ENCODE assay signal across 19 cellular contexts in genomic region chr19:29978139-29978538, GRCh38. TPM values are rescaled to one million over a fixed set of nuclear protein-coding genes. Genes with fewer than 3 reads are reported as not detected.
A peak's percentile ranks its signal among the peaks of the same experiment; 100 is the strongest.
DNase-seq lines count a peak whose midpoint lies in the region; ATAC-seq lines count a peak whose summit lies in the region.
"Had no signal": no experiment of that assay in that cellular context is flagged by ENCODE, and none has a peak within 500 bp of the region (broad histone marks: within the 10 kb centered on the region; RNA-seq: fewer than 3 reads in every experiment).

No MANE protein-coding gene starts in this region.

- H3K27me3 Mint-ChIP-seq in activated T-cell treated with anti-CD3 and anti-CD28 coated beads, Interleukin-2, amount 50 U/mL, for 24 hours: no peaks in the 10 kb centered on the region
- no peaks in the 10 kb centered on the region for H3K27me3 Mint-ChIP-seq in T-helper 17 cell
- H3K27me3 Mint-ChIP-seq in immature natural killer cell (ENCODE audit: low read depth in 3 of 3): peaks cover 0 to 3% (median 1%) of the 10 kb centered on the region in 3 donors
- H3K27me3 Mint-ChIP-seq: activated naive CD4-positive, alpha-beta T cell treated with anti-CD3 and anti-CD28 coated beads, Interleukin-2, amount 10 ng/mL, durations not matched to agents 7 days and 5 days; CD8-positive, alpha-beta memory T cell had no signal

- H3K27ac Mint-ChIP-seq in activated T-cell treated with anti-CD3 and anti-CD28 coated beads, Interleukin-2, amount 50 U/mL, for 24 hours: peak overlapping the region; percentile 64
- peak overlapping the region; percentile 16 for H3K27ac Mint-ChIP-seq in T-helper 17 cell
- H3K27ac Mint-ChIP-seq in immature natural killer cell: peak overlapping the region in 5 of 6 donors; percentile 2 to 51 (median 22)
- H3K27ac Mint-ChIP-seq: activated naive CD4-positive, alpha-beta T cell treated with anti-CD3 and anti-CD28 coated beads, Interleukin-2, amount 10 ng/mL, durations not matched to agents 7 days and 5 days had no signal

- peaks cover 27% of the 10 kb centered on the region for H3K36me3 Mint-ChIP-seq in activated T-cell treated with anti-CD3 and anti-CD28 coated beads, Interleukin-2, amount 50 U/mL, for 24 hours (ENCODE audit: low read depth)
- H3K36me3 Mint-ChIP-seq in T-helper 17 cell (ENCODE audit: low read depth) (no peaks in the 10 kb centered on the region), immature natural killer cell (no peaks in the 10 kb centered on the region)

- no peak for DNase-seq in activated T-cell treated with anti-CD3 and anti-CD28 coated beads, Interleukin-2, amount 50 U/mL, for 24 hours
- DNase-seq in activated T-cell treated with anti-CD3 and anti-CD28 coated beads, Interleukin-2, amount 50 U/mL, for 48 hours: no peak
- no peak for DNase-seq in T-helper 17 cell
- no peak for DNase-seq in immature natural killer cell
- DNase-seq in NCI-H774 (lab: John Stamatoyannopoulos, UW): no peak
- DNase-seq in cerebellum (ENCODE audit: low spot score): no peak
- no peak for DNase-seq in D341Med (ENCODE audit: low spot score)
- DNase-seq: ACHN; activated naive CD4-positive, alpha-beta T cell treated with anti-CD3 and anti-CD28 coated beads, Interleukin-2, amount 10 ng/mL, durations not matched to agents 7 days and 5 days; CD8-positive, alpha-beta memory T cell; midbrain; NCI-H1048; NCI-H748 treated with DMSO at 0.1 percent for 48 hours; SK-N-SH; substantia nigra had no signal

- H3K9me3 Mint-ChIP-seq in activated T-cell treated with anti-CD3 and anti-CD28 coated beads, Interleukin-2, amount 50 U/mL, for 24 hours: no peaks in the 10 kb centered on the region
- no peaks in the 10 kb centered on the region for H3K9me3 Mint-ChIP-seq in immature natural killer cell
- H3K9me3 Mint-ChIP-seq: activated naive CD4-positive, alpha-beta T cell treated with anti-CD3 and anti-CD28 coated beads, Interleukin-2, amount 10 ng/mL, durations not matched to agents 7 days and 5 days; CD8-positive, alpha-beta memory T cell had no signal

- peak overlapping the region; percentile 35 for H3K4me3 Mint-ChIP-seq in activated T-cell treated with anti-CD3 and anti-CD28 coated beads, Interleukin-2, amount 50 U/mL, for 24 hours
- H3K4me3 Mint-ChIP-seq in T-helper 17 cell (no peak overlapping the region), immature natural killer cell (peak overlapping the region in 4 of 5 donors; percentile 19 to 63 (median 53))
- H3K4me3 Mint-ChIP-seq: activated naive CD4-positive, alpha-beta T cell treated with anti-CD3 and anti-CD28 coated beads, Interleukin-2, amount 10 ng/mL, durations not matched to agents 7 days and 5 days had no signal

- no peaks in the 10 kb centered on the region for H3K9me3 ChIP-seq in T-helper 17 cell (ENCODE audit: control insufficient read depth, low read length, poor library complexity, severe bottlenecking)
- H3K9me3 ChIP-seq: right atrium auricular region, SK-N-SH had no signal

- ATAC-seq in GM18858 (IDR thresholded peaks at IDR 0.05; ENCODE audit: unreplicated experiment) (peak; percentile 45), T-helper 17 cell (no peak)
- ATAC-seq: esophagus mucosa, HCT116 had no signal

- peaks cover 61% of the 10 kb centered on the region for H3K4me1 Mint-ChIP-seq in activated T-cell treated with anti-CD3 and anti-CD28 coated beads, Interleukin-2, amount 50 U/mL, for 24 hours (ENCODE audit: low read depth)
- H3K4me1 Mint-ChIP-seq in T-helper 17 cell (peaks cover 26% of the 10 kb centered on the region), immature natural killer cell (peaks cover 51 to 88% of the 10 kb centered on the region in 2 donors)

RNA-seq across cellular contexts. Expression of gene URI1, which starts 36.1 kb away (rescaled TPM):
- 10 to 100 TPM; 67.6 to 70.9 TPM for total RNA-seq in T-helper 17 cell
- 10 to 100 TPM; 15.6 to 24.6 (median 18.1) TPM for polyA plus RNA-seq in immature natural killer cell
- total RNA-seq in cerebellum: 76.6 TPM
